11 cellular contexts compared by ENCODE assay signal in the genomic region with DNA sequence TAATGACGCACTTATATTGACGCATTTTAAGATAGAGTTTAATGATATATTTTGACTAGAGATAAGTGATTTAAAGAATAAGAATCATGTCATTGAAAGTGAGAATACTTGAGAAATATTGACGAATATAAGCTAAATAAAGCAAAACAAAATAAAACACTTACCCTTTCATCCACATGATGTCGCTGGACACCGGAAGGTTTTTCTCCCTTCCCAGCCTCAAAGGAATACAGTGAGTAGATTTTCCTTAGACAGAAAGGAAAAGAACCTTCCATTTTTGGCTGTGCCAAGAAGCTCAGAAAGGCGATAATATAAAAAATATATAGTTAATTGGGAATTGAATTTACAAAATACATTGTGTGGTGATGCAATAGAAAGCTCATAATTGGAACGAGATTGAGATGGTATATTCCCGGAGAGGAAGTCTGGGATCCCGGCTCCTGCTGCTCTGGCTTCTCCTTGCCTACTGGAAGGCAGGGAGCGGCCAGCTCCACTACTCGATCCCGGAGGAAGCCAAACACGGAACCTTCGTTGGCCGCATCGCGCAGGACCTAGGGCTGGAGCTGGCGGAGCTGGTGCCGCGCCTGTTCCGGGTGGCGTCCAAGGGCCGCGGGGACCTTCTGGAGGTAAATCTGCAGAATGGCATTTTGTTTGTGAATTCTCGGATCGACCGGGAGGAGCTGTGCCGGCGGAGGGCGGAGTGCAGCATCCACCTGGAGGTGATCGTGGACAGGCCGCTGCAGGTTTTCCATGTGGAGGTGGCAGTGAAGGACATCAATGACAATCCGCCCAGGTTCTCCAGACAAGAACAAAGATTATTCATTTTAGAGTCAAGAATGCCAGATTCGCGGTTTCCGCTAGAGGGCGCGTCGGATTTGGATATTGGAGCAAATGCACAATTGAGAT. TPM values are rescaled to one million over a fixed set of nuclear protein-coding genes. Genes with fewer than 3 reads are reported as not detected.
DNase-seq lines count a peak whose midpoint lies in the region; ATAC-seq and TF ChIP-seq lines count a peak whose summit lies in the region.
"Had no signal": no experiment of that assay in that cellular context is flagged by ENCODE, and none has a peak within 500 bp of the region (broad histone marks: within the 10 kb centered on the region; RNA-seq: fewer than 3 reads in every experiment).

A gene (plus strand): TSS at position 239 of the 906 bp plus-strand sequence.

- H3K9ac ChIP-seq in SK-N-MC (ENCODE audit: insufficient read length), result peak within 1 kb of the TSS; percentile 86

- no peaks in the 10 kb centered on the region for H3K27me3 Mint-ChIP-seq in glutamatergic neuron (ENCODE audit: unreplicated experiment)

- H3K9me3 ChIP-seq in A673 (ENCODE audit: low read depth, low read length, poor library complexity, severe bottlenecking), result peaks cover 3% of the 10 kb centered on the region
- H3K9me3 ChIP-seq in SK-N-MC (ENCODE audit: low read depth, low read length), result no peaks in the 10 kb centered on the region

- peaks cover 31% of the 10 kb centered on the region for H3K36me3 Mint-ChIP-seq in glutamatergic neuron (ENCODE audit: unreplicated experiment)

- peaks cover 9% of the 10 kb centered on the region for H3K9me3 Mint-ChIP-seq in glutamatergic neuron (ENCODE audit: unreplicated experiment)

- H3K36me3 ChIP-seq in A673 (ENCODE audit: insufficient read depth, low read length, poor library complexity, severe bottlenecking) (no peaks in the 10 kb centered on the region), SK-N-MC (ENCODE audit: insufficient read depth, low read length) (no peaks in the 10 kb centered on the region)

- CTCF ChIA-PET in A673 (lab: Charles Lee), result interaction anchor here (0.6 to 1.4 kb wide), 8 partner anchors 16 to 577 kb away, joined by 3 to 5 read pairs (median 3); a partner anchor contains a TSS

- H3K27ac Mint-ChIP-seq in glutamatergic neuron (ENCODE audit: unreplicated experiment), result no peak within 1 kb of the TSS

- intact Hi-C loops in A673 (cut with micrococcal nuclease; ENCODE audit: unreplicated experiment), result no loop called here

- H3K4me1 Mint-ChIP-seq in glutamatergic neuron (ENCODE audit: low read depth, unreplicated experiment), result no peaks in the 10 kb centered on the region

- DNase-seq in A673 (ENCODE audit: low spot score) (peak; percentile 76), SK-N-MC (ENCODE audit: low read depth, low spot score) (peak; percentile 58), glutamatergic neuron (no peak)
- DNase-seq: activated effector memory CD4-positive, alpha-beta T cell treated with Interleukin-2 at 50 U/mL for 16 hours; NCI-H446 treated with DMSO at 0.1 percent for 48 hours; stimulated activated CD4-positive, alpha-beta T cell treated with anti-CD3 and anti-CD28 coated beads, Interleukin-12 subunit alpha, Interleukin-12 subunit beta, amount 100 ng/mL, for 4 hours had no signal

- POLR2A ChIA-PET in A673 (lab: Charles Lee; ENCODE audit: low non-redundant PET), result interaction anchor here (0.6 kb wide), 1 partner anchor 131 kb away, joined by 3 read pairs; a partner anchor contains a TSS

- BruUV-seq in A673 (replicated peaks; lab: Mats Ljungman, UMichigan), result no TSS peak

- no peak for ATAC-seq in HG02610 (IDR thresholded peaks at IDR 0.05; ENCODE audit: unreplicated experiment)
- no peak for ATAC-seq in HG03045 (IDR thresholded peaks at IDR 0.05; ENCODE audit: unreplicated experiment)
- no peak for ATAC-seq in HG03159 (IDR thresholded peaks at IDR 0.05; ENCODE audit: unreplicated experiment)
- ATAC-seq in GM21367 (IDR thresholded peaks at IDR 0.05; ENCODE audit: unreplicated experiment), result no peak

- peak within 1 kb of the TSS; percentile 4 for H3K27ac ChIP-seq in A673 (ENCODE audit: low read depth, low read length, poor library complexity, severe bottlenecking)
- H3K27ac ChIP-seq in SK-N-MC, result peak within 1 kb of the TSS; percentile 52; the same call in 1 of the 2 replicates

- H3K4me1 ChIP-seq in A673 (ENCODE audit: insufficient read depth, low read length, poor library complexity, severe bottlenecking), result no peaks in the 10 kb centered on the region

- H3K27me3 ChIP-seq in A673 (replicated peaks; ENCODE audit: insufficient read depth, low read depth, low read length, poor library complexity), result no peaks in the 10 kb centered on the region

- H3K4me3 ChIP-seq in A673 (ENCODE audit: low read depth, low read length, poor library complexity, severe bottlenecking), result peak within 1 kb of the TSS; percentile 55
- H3K4me3 ChIP-seq in SK-N-MC, result peak within 1 kb of the TSS; percentile 87

- H3K4me3 Mint-ChIP-seq in glutamatergic neuron (ENCODE audit: unreplicated experiment), result no peak within 1 kb of the TSS

- TF ChIP-seq CTCF in A673 (conservative IDR thresholded peaks at IDR 0.05; ENCODE audit: low read depth, low read length) (peak; percentile 73), GM12873 (IDR thresholded peaks at IDR 0.05; ENCODE audit: insufficient read depth, low read depth, low read length, missing control alignments) (peak; percentile 26), glutamatergic neuron (IDR thresholded peaks at IDR 0.05; ENCODE audit: partially characterized antibody, unreplicated experiment) (no peak)

RNA-seq across cellular contexts. Expression of the gene that starts here (rescaled TPM):
- total RNA-seq in A673 (2021) (2.1 and 2.2 TPM in 2 replicates), glutamatergic neuron (ENCODE audit: unreplicated experiment) (11.8 TPM)
